28 cellular contexts compared by ENCODE assay signal in genomic region chr3:12935861-12936830, GRCh38.
DNase-seq lines count a peak whose midpoint lies in the region; ATAC-seq, FAIRE-seq and TF ChIP-seq lines count a peak whose summit lies in the region.
"Had no signal": no experiment of that assay in that cellular context is flagged by ENCODE, and none has a peak within 500 bp of the region (broad histone marks: within the 10 kb centered on the region; RNA-seq: fewer than 3 reads in every experiment).

No MANE protein-coding gene starts in this region.

- H3K4me3 Mint-ChIP-seq in stimulated activated memory B cell treated with anti-CD40 and anti-IgM and Interleukin-4, amounts not matched to agents 10 μg/mL and 1 μg/mL and 100 μg/mL, for 72 hours = no peak overlapping the region
- H3K4me3 Mint-ChIP-seq: CD8-positive, alpha-beta T cell had no signal

- CTCF ChIA-PET in OCI-LY7 (lab: Charles Lee; ENCODE audit: unreplicated experiment) = no interaction called here
- CTCF ChIA-PET in endothelial cell of umbilical vein (lab: Charles Lee) = interaction anchor here (0.8 kb wide), 1 partner anchor 48 kb away, joined by 3 read pairs; no protein-coding TSS in a partner anchor

- peaks cover 33% of the 10 kb centered on the region for H3K36me3 ChIP-seq in right atrium auricular region
- peaks cover 47% of the 10 kb centered on the region for H3K36me3 ChIP-seq in OCI-LY7 (ENCODE audit: insufficient read depth, low read length)
- H3K36me3 ChIP-seq in endothelial cell of umbilical vein (ENCODE audit: control insufficient read depth in 2 of 2, extremely low read depth in 1 of 2, insufficient read depth in 2 of 2, low read length in 2 of 2) = peaks cover 0 to 19% of the 10 kb centered on the region in 2 experiments

- POLR2A ChIA-PET in OCI-LY7 (lab: Charles Lee) = interaction anchor here (0.7 kb wide), 1 partner anchor 47 kb away, joined by 3 read pairs; no protein-coding TSS in a partner anchor
- POLR2A ChIA-PET in endothelial cell of umbilical vein (lab: Charles Lee) = no interaction called here

- no peaks in the 10 kb centered on the region for H3K9me2 ChIP-seq in OCI-LY7 (ENCODE audit: insufficient read depth, low read length)

- H4K20me1 ChIP-seq in OCI-LY7 (ENCODE audit: insufficient read depth, low read length) (no peaks in the 10 kb centered on the region), endothelial cell of umbilical vein (replicated peaks; ENCODE audit: control insufficient read depth, extremely low read depth, insufficient read depth, low read length) (no peaks in the 10 kb centered on the region)

- no peak for TF ChIP-seq CTCF in right atrium auricular region (IDR thresholded peaks at IDR 0.05)
- no peak for TF ChIP-seq CTCF in OCI-LY7 (conservative IDR thresholded peaks at IDR 0.05; ENCODE audit: low read length)
- no peak for TF ChIP-seq CTCF in endothelial cell of umbilical vein (IDR thresholded peaks at IDR 0.05; ENCODE audit: extremely low read depth in 1 of 2, insufficient read depth in 1 of 2, low read depth in 1 of 2, low read length in 2 of 2)

- H3K9me3 ChIP-seq in right atrium auricular region (no peaks in the 10 kb centered on the region), OCI-LY7 (ENCODE audit: low read length) (no peaks in the 10 kb centered on the region), endothelial cell of umbilical vein (replicated peaks; ENCODE audit: control insufficient read depth, insufficient read depth, low read length) (no peaks in the 10 kb centered on the region)
- H3K9me3 ChIP-seq: A549 had no signal

- H3K9me1 ChIP-seq in endothelial cell of umbilical vein (replicated peaks; ENCODE audit: control insufficient read depth, extremely low read depth, insufficient read depth, low read length) = no peaks in the 10 kb centered on the region

- ATAC-seq in left ventricle myocardium superior = no peak
- ATAC-seq in stimulated activated memory B cell treated with anti-CD40 and anti-IgM and Interleukin-4, amounts not matched to agents 10 μg/mL and 1 μg/mL and 100 μg/mL, for 72 hours = no peak
- no peak for ATAC-seq in GM18498 (IDR thresholded peaks at IDR 0.05; ENCODE audit: unreplicated experiment)
- ATAC-seq: A549; CD8-positive, alpha-beta T cell; HCT116; Panc1 had no signal

- no peak for TF ChIP-seq POLR2A in endothelial cell of umbilical vein (IDR thresholded peaks at IDR 0.05; ENCODE audit: low read depth, low read length)

- H3K36me3 Mint-ChIP-seq in stimulated activated memory B cell treated with anti-CD40 and anti-IgM and Interleukin-4, amounts not matched to agents 10 μg/mL and 1 μg/mL and 100 μg/mL, for 72 hours = peaks cover 42% of the 10 kb centered on the region

- intact Hi-C loops in left ventricle myocardium superior (cut with micrococcal nuclease) = no loop called here
- intact Hi-C loops in OCI-LY7 (cut with micrococcal nuclease; ENCODE audit: unreplicated experiment) = no loop called here
- intact Hi-C loops in endothelial cell of umbilical vein (cut with micrococcal nuclease) = no loop called here

- no peak overlapping the region for H3K9ac ChIP-seq in endothelial cell of umbilical vein (replicated peaks; ENCODE audit: extremely low read depth, insufficient read depth, low read length)

- peak overlapping the region; percentile 87 to 90 for H3K27ac ChIP-seq in right atrium auricular region
- no peak overlapping the region for H3K27ac ChIP-seq in OCI-LY7 (ENCODE audit: low read depth, low read length, poor library complexity, severe bottlenecking)
- H3K27ac ChIP-seq in endothelial cell of umbilical vein (ENCODE audit: insufficient read depth, low read depth, low read length) = no peak overlapping the region
- H3K27ac ChIP-seq: A549, C4-2B, RWPE1 had no signal

- H3K4me1 ChIP-seq in right atrium auricular region = peaks cover 0 to 87% of the 10 kb centered on the region in 2 donors
- H3K4me1 ChIP-seq in OCI-LY7 (ENCODE audit: insufficient read depth, low read length, poor library complexity, severe bottlenecking) = no peaks in the 10 kb centered on the region
- H3K4me1 ChIP-seq in endothelial cell of umbilical vein (ENCODE audit: control insufficient read depth, extremely low read depth, insufficient read depth, low read length) = no peaks in the 10 kb centered on the region
- H3K4me1 ChIP-seq: A549 had no signal

- DNase-seq in right atrium auricular region (ENCODE audit: low spot score) (no peak), left ventricle myocardium superior (no peak), OCI-LY7 (ENCODE audit: low spot score) (no peak), endothelial cell of umbilical vein (ENCODE audit: low read depth, low spot score) (no peak), NCI-H345 (lab: John Stamatoyannopoulos, UW) (no peak)
- DNase-seq: AML-193; CD8-positive, alpha-beta T cell; DMS 273 treated with DMSO at 0.1 percent for 48 hours; DMS79; EL; GDM1; KBM-7; MM.1S; NCI-H2029; NCI-H446 treated with DMSO at 0.1 percent for 48 hours; NCI-H526; NCI-H82; NK-92 treated with Interleukin-12 subunit alpha and Interleukin-12 subunit beta, amount 100 ng/mL, for 24 hours; SHP77 treated with DMSO at 0.1 percent for 48 hours had no signal

- no peaks in the 10 kb centered on the region for H3K27me3 Mint-ChIP-seq in stimulated activated memory B cell treated with anti-CD40 and anti-IgM and Interleukin-4, amounts not matched to agents 10 μg/mL and 1 μg/mL and 100 μg/mL, for 72 hours

- H3K4me3 ChIP-seq in right atrium auricular region (no peak overlapping the region), OCI-LY7 (ENCODE audit: low read depth, low read length, poor library complexity, severe bottlenecking) (no peak overlapping the region), endothelial cell of umbilical vein (replicated peaks in 1 of 3; ENCODE audit: insufficient read depth in 1 of 3, low read depth in 1 of 3, low read length in 3 of 3) (no peak overlapping the region)
- H3K4me3 ChIP-seq: A549 had no signal

- no peaks in the 10 kb centered on the region for H3K9me3 Mint-ChIP-seq in stimulated activated memory B cell treated with anti-CD40 and anti-IgM and Interleukin-4, amounts not matched to agents 10 μg/mL and 1 μg/mL and 100 μg/mL, for 72 hours
- H3K9me3 Mint-ChIP-seq: CD8-positive, alpha-beta T cell had no signal

- H2AFZ ChIP-seq in OCI-LY7 (ENCODE audit: low read length) (no peak overlapping the region), endothelial cell of umbilical vein (ENCODE audit: low read depth, low read length) (no peak overlapping the region)

- H3K27me3 ChIP-seq in right atrium auricular region (no peaks in the 10 kb centered on the region), endothelial cell of umbilical vein (ENCODE audit: control insufficient read depth in 2 of 2, insufficient read depth in 2 of 2, low read length in 2 of 2) (no peaks in the 10 kb centered on the region)

- BruUV-seq in OCI-LY7 (replicated peaks; lab: Mats Ljungman, UMichigan) = TSS peak; percentile 68
- BruUV-seq in endothelial cell of umbilical vein (replicated peaks; lab: Mats Ljungman, UMichigan) = TSS peak; percentile 14

- H3K79me2 ChIP-seq in OCI-LY7 (ENCODE audit: insufficient read depth, low read depth, low read length) (no peaks in the 10 kb centered on the region), endothelial cell of umbilical vein (ENCODE audit: control insufficient read depth, insufficient read depth, low read length) (no peaks in the 10 kb centered on the region)

- dilution Hi-C loops in endothelial cell of umbilical vein (cut with MboI; ENCODE audit: extremely low pct_ligation_motif_present, low sequenced_read_pairs) = no loop called here

- H3K4me2 ChIP-seq in OCI-LY7 (ENCODE audit: low read length) (no peak overlapping the region), endothelial cell of umbilical vein (ENCODE audit: insufficient read depth, low read length) (no peak overlapping the region)
- H3K4me2 ChIP-seq: A549 had no signal

- no peak overlapping the region for H3K27ac Mint-ChIP-seq in stimulated activated memory B cell treated with anti-CD40 and anti-IgM and Interleukin-4, amounts not matched to agents 10 μg/mL and 1 μg/mL and 100 μg/mL, for 72 hours
- H3K27ac Mint-ChIP-seq: CD8-positive, alpha-beta T cell had no signal

- FAIRE-seq in endothelial cell of umbilical vein (lab: Jason Lieb, UNC) = no peak
- FAIRE-seq: A549, GM12891, H1 had no signal

- H3K4me1 Mint-ChIP-seq in stimulated activated memory B cell treated with anti-CD40 and anti-IgM and Interleukin-4, amounts not matched to agents 10 μg/mL and 1 μg/mL and 100 μg/mL, for 72 hours = peaks cover 41% of the 10 kb centered on the region

TF ChIP-seq in endothelial cell of umbilical vein, 7 proteins besides CTCF, POLR2A, EP300 and RAD21:
- TF ChIP-seq GATA2 (IDR thresholded peaks at IDR 0.05; ENCODE audit: insufficient read depth, insufficient read length, low read depth, low read length) = no peak
- TF ChIP-seq POLR2AphosphoS5 (IDR thresholded peaks at IDR 0.05; ENCODE audit: insufficient read depth, low read depth, low read length) = no peak
- no peak for TF ChIP-seq EZH2 (IDR thresholded peaks at IDR 0.05; ENCODE audit: borderline replicate concordance, low read depth, low read length, severe bottlenecking)
- no peak for TF ChIP-seq MAX (IDR thresholded peaks at IDR 0.05; ENCODE audit: insufficient read depth, insufficient read length)
- TF ChIP-seq MYC (IDR thresholded peaks at IDR 0.05; ENCODE audit: low read depth, low read length) = no peak
- TF ChIP-seq FOS (IDR thresholded peaks at IDR 0.05; ENCODE audit: borderline replicate concordance, insufficient read depth, low read length) = no peak
- no peak for TF ChIP-seq JUN (IDR thresholded peaks at IDR 0.05; ENCODE audit: borderline replicate concordance, insufficient read depth, insufficient read length, low read depth)

Comparison
In these comparisons a context has a peak if more than half of its experiments do, and no peak if none do; other contexts are left out.
1. H3K27ac ChIP-seq: peak in right atrium auricular region (2 of 2); none in OCI-LY7 (single experiment) and endothelial cell of umbilical vein (single experiment).